ENCODE assay signal across 16 cellular contexts in genomic region chr6:10745116-10745515, GRCh38. TPM values are rescaled to one million over a fixed set of nuclear protein-coding genes. Genes with fewer than 3 reads are reported as not detected.
DNase-seq lines count a peak whose midpoint lies in the region; ATAC-seq and TF ChIP-seq lines count a peak whose summit lies in the region.
"Had no signal": no experiment of that assay in that cellular context is flagged by ENCODE, and none has a peak within 500 bp of the region (broad histone marks: within the 10 kb centered on the region; RNA-seq: fewer than 3 reads in every experiment).

No MANE protein-coding gene starts in this region.

- H3K4me1 Mint-ChIP-seq in GM23338: peaks cover 31% of the 10 kb centered on the region
- peaks cover 19% of the 10 kb centered on the region for H3K4me1 Mint-ChIP-seq in central memory CD8-positive, alpha-beta T cell
- H3K4me1 Mint-ChIP-seq in type B pancreatic cell (ENCODE audit: unreplicated experiment): peaks cover 24% of the 10 kb centered on the region

- H4K20me1 ChIP-seq in GM23338 (replicated peaks; ENCODE audit: insufficient read depth): peaks cover 8% of the 10 kb centered on the region; the same call in 1 of the 2 replicates

- H3K9me3 ChIP-seq in cardiac muscle cell (ENCODE audit: low read depth) (no peaks in the 10 kb centered on the region), right cardiac atrium (ENCODE audit: control insufficient read depth, low read length) (no peaks in the 10 kb centered on the region), left lung (no peaks in the 10 kb centered on the region)

- peak overlapping the region; percentile 41 for H3K27ac Mint-ChIP-seq in GM23338
- H3K27ac Mint-ChIP-seq in central memory CD8-positive, alpha-beta T cell (ENCODE audit: low read depth): peak overlapping the region; percentile 11
- H3K27ac Mint-ChIP-seq in type B pancreatic cell: no peak overlapping the region

- H3K9me3 Mint-ChIP-seq in GM23338 (no peaks in the 10 kb centered on the region), type B pancreatic cell (no peaks in the 10 kb centered on the region)
- no peaks in the 10 kb centered on the region for H3K9me3 Mint-ChIP-seq in central memory CD8-positive, alpha-beta T cell

- H3K4me3 ChIP-seq in cardiac muscle cell (no peak overlapping the region), right cardiac atrium (ENCODE audit: low read length) (no peak overlapping the region), GM23338 (no peak overlapping the region), left lung (no peak overlapping the region)
- H3K4me3 ChIP-seq: BLaER1 treated with 17β-estradiol and CSF1 and Interleukin-3, amounts not matched to agents 10 nM and 100 nM had no signal

- peaks cover 22% of the 10 kb centered on the region for H3K36me3 Mint-ChIP-seq in GM23338 (ENCODE audit: low read depth)
- peaks cover 11% of the 10 kb centered on the region for H3K36me3 Mint-ChIP-seq in central memory CD8-positive, alpha-beta T cell (ENCODE audit: insufficient read depth)
- H3K36me3 Mint-ChIP-seq in type B pancreatic cell: peaks cover 6% of the 10 kb centered on the region

- peaks cover 25% of the 10 kb centered on the region for H3K79me2 ChIP-seq in GM23338 (replicated peaks; ENCODE audit: insufficient read depth)

- no peaks in the 10 kb centered on the region for H3K36me3 ChIP-seq in cardiac muscle cell
- peaks cover 2% of the 10 kb centered on the region; the same call in 1 of the 2 replicates for H3K36me3 ChIP-seq in GM23338 (ENCODE audit: insufficient read depth)
- peaks cover 0 to 6% of the 10 kb centered on the region in 2 donors for H3K36me3 ChIP-seq in left lung

- intact Hi-C loops in right cardiac atrium (cut with DNase I) (loop anchor here in 1 of 4 donors (10.0 kb wide), 1 partner anchor 50 kb away; the partner anchor contains the start of genes C6orf52 and PAK1IP1), left lung (cut with DNase I) (no loop called here)

- ATAC-seq in right cardiac atrium: no peak
- no peak for ATAC-seq in GM23338
- ATAC-seq in central memory CD8-positive, alpha-beta T cell (replicated peaks; ENCODE audit: extremely low read depth, poor library complexity, severe bottlenecking): no peak
- ATAC-seq in left lung: no peak
- ATAC-seq in HG03520 (IDR thresholded peaks at IDR 0.05; ENCODE audit: unreplicated experiment): no peak
- ATAC-seq: PC-3 had no signal

- H2AFZ ChIP-seq in GM23338: no peak overlapping the region

- TF ChIP-seq CTCF in cardiac muscle cell (IDR thresholded peaks at IDR 0.05; ENCODE audit: low read depth, low read length) (no peak), GM23338 (conservative IDR thresholded peaks at IDR 0.05; ENCODE audit: low read depth in 2 of 2) (no peak), type B pancreatic cell (conservative IDR thresholded peaks at IDR 0.05) (no peak), left lung (IDR thresholded peaks at IDR 0.05) (no peak)

- peaks cover 26% of the 10 kb centered on the region for H3K4me1 ChIP-seq in cardiac muscle cell (ENCODE audit: low read depth)
- peaks cover 6% of the 10 kb centered on the region for H3K4me1 ChIP-seq in right cardiac atrium (ENCODE audit: control insufficient read depth, insufficient read depth, low read length)
- peaks cover 38% of the 10 kb centered on the region for H3K4me1 ChIP-seq in GM23338 (ENCODE audit: insufficient read depth)
- peaks cover 8 to 30% of the 10 kb centered on the region in 2 donors for H3K4me1 ChIP-seq in left lung

- H3K4me3 Mint-ChIP-seq in GM23338: no peak overlapping the region; the same call in 2 of the 3 replicates
- no peak overlapping the region for H3K4me3 Mint-ChIP-seq in central memory CD8-positive, alpha-beta T cell
- peak overlapping the region; percentile 9 for H3K4me3 Mint-ChIP-seq in type B pancreatic cell

- no peaks in the 10 kb centered on the region for H3K9me2 ChIP-seq in GM23338 (ENCODE audit: insufficient read depth)

- H3K4me2 ChIP-seq in GM23338: peak overlapping the region; percentile 60; the same call in 1 of the 2 replicates
- H3K4me2 ChIP-seq: BLaER1 treated with 17β-estradiol and CSF1 and Interleukin-3, amounts not matched to agents 10 nM and 100 nM had no signal

- H3F3A ChIP-seq in GM23338 (replicated peaks; ENCODE audit: low read depth): peaks cover 14% of the 10 kb centered on the region

- DNase-seq in cardiac muscle cell (ENCODE audit: low read depth in 1 of 2, low spot score in 1 of 2): no peak
- DNase-seq in right cardiac atrium: no peak
- DNase-seq in GM23338 (ENCODE audit: low spot score): peak; percentile 28
- DNase-seq in central memory CD8-positive, alpha-beta T cell (ENCODE audit: low spot score in 2 of 2): no peak
- DNase-seq in type B pancreatic cell (ENCODE audit: extremely low spot score, unreplicated experiment): no peak
- no peak for DNase-seq in left lung
- DNase-seq: DND-41, KG1, NCI-H1105 treated with DMSO at 0.1 percent for 48 hours, NCI-H1694, NCI-H2227 treated with DMSO at 0.1 percent for 48 hours, NCI-H510A treated with DMSO at 0.1 percent for 48 hours, PC-3 had no signal

- peak overlapping the region; percentile 4 for H3K27ac ChIP-seq in cardiac muscle cell
- H3K27ac ChIP-seq in right cardiac atrium (ENCODE audit: low read length): no peak overlapping the region
- peak overlapping the region; percentile 84; the same call in 1 of the 2 replicates for H3K27ac ChIP-seq in GM23338 (ENCODE audit: low read depth)
- no peak overlapping the region for H3K27ac ChIP-seq in left lung
- H3K27ac ChIP-seq: BLaER1 treated with 17β-estradiol and CSF1 and Interleukin-3, amounts not matched to agents 10 nM and 100 nM had no signal

- H3K27me3 Mint-ChIP-seq in GM23338 (ENCODE audit: insufficient read depth, low read depth, poor library complexity) (peaks cover 4% of the 10 kb centered on the region), type B pancreatic cell (no peaks in the 10 kb centered on the region)
- H3K27me3 Mint-ChIP-seq in central memory CD8-positive, alpha-beta T cell: no peaks in the 10 kb centered on the region

- no peaks in the 10 kb centered on the region for H3K27me3 ChIP-seq in cardiac muscle cell
- H3K27me3 ChIP-seq in right cardiac atrium (ENCODE audit: control insufficient read depth, insufficient read depth): no peaks in the 10 kb centered on the region
- H3K27me3 ChIP-seq in GM23338 (ENCODE audit: insufficient read depth): no peaks in the 10 kb centered on the region
- H3K27me3 ChIP-seq in left lung: no peaks in the 10 kb centered on the region
- H3K27me3 ChIP-seq: BLaER1 treated with 17β-estradiol and CSF1 and Interleukin-3, amounts not matched to agents 10 nM and 100 nM had no signal

- WGBS in right cardiac atrium: 83% methylated on average over 5 of the region's 5 CpGs

TF ChIP-seq in GM23338, 12 proteins besides CTCF, POLR2A, EP300 and RAD21:
- TF ChIP-seq POLR2AphosphoS5 (IDR thresholded peaks at IDR 0.05; ENCODE audit: low read depth) (no peak), JUNB (IDR thresholded peaks at IDR 0.05; ENCODE audit: unreplicated experiment) (no peak), ZNF114 (CRISPR knock-in tag; IDR thresholded peaks at IDR 0.05) (no peak), EZH2phosphoT487 (IDR thresholded peaks at IDR 0.05; ENCODE audit: unreplicated experiment) (no peak), NANOG (IDR thresholded peaks at IDR 0.05; ENCODE audit: borderline replicate concordance) (no peak), ETS1 (IDR thresholded peaks at IDR 0.05) (no peak)

RNA-seq across cellular contexts. Expression of gene TMEM14B, which starts 2.5 kb away (rescaled TPM):
- total RNA-seq in cardiac muscle cell: 77.0 and 143 TPM in 2 replicates
- 307 and 381 TPM in 2 replicates for polyA plus RNA-seq in cardiac muscle cell
- total RNA-seq in right cardiac atrium: 100 to 1,000 TPM in 2 of 4 donors, 10 to 100 TPM in 2; 92.6 to 113 (median 105) TPM
- 141 TPM for polyA plus RNA-seq in right cardiac atrium
- 104 and 111 TPM in 2 replicates for total RNA-seq in GM23338 (2014; rRNA removed; shearing (Covaris generic))
- polyA plus RNA-seq in GM23338 (2016; fragmentation: Nextera tagmentation; extraction: Ambion mirVana): 210 TPM in 2 replicates
- total RNA-seq in type B pancreatic cell (ENCODE audit: low replicate concordance): 68.1 and 75.6 TPM in 2 replicates
- total RNA-seq in left lung: 10 to 100 TPM; 71.1 to 74.8 TPM

RNA-seq across cellular contexts. Expression of gene TMEM14C, which starts 22.2 kb away (rescaled TPM):
- total RNA-seq in cardiac muscle cell (141 and 220 TPM in 2 replicates), right cardiac atrium (100 to 1,000 TPM; 102 to 119 (median 109) TPM), type B pancreatic cell (ENCODE audit: low replicate concordance) (87.5 and 103 TPM in 2 replicates), left lung (10 to 100 TPM; 81.8 to 99.5 TPM)
- polyA plus RNA-seq in cardiac muscle cell (407 and 441 TPM in 2 replicates), right cardiac atrium (174 TPM), GM23338 (2016; fragmentation: Nextera tagmentation; extraction: Ambion mirVana) (232 and 241 TPM in 2 replicates)
- 123 and 131 TPM in 2 replicates for total RNA-seq in GM23338 (2014; rRNA removed; shearing (Covaris generic))

RNA-seq across cellular contexts. Expression of gene PAK1IP1, which starts 50.3 kb away (rescaled TPM):
- total RNA-seq in cardiac muscle cell (6.2 and 10.4 TPM in 2 replicates), right cardiac atrium (10 to 100 TPM in 2 of 4 donors, 1 to 10 TPM in 2; 7.7 to 12.1 (median 10.0) TPM), type B pancreatic cell (ENCODE audit: low replicate concordance) (15.4 and 16.4 TPM in 2 replicates), left lung (10 to 100 TPM in 1 of 2 donors, 1 to 10 TPM in 1; 9.6 to 16.4 TPM)
- polyA plus RNA-seq in cardiac muscle cell (14.6 and 16.6 TPM in 2 replicates), right cardiac atrium (9.2 TPM), GM23338 (2016; fragmentation: Nextera tagmentation; extraction: Ambion mirVana) (82.1 and 93.2 TPM in 2 replicates)
- total RNA-seq in GM23338 (2014; rRNA removed; shearing (Covaris generic)): 45.5 and 47.4 TPM in 2 replicates

RNA-seq across cellular contexts. Expression of gene C6orf52, which starts 50.7 kb away (rescaled TPM):
- total RNA-seq in cardiac muscle cell: 2.1 and 10.9 TPM in 2 replicates
- polyA plus RNA-seq in cardiac muscle cell: 3.6 and 7.2 TPM in 2 replicates
- total RNA-seq in right cardiac atrium: under 1 TPM in 2 of 4 donors, not detected in 2; 0.63 to 0.71 TPM
- 0.29 TPM for polyA plus RNA-seq in right cardiac atrium
- total RNA-seq in GM23338 (2014; rRNA removed; shearing (Covaris generic)): 0.47 TPM in 1 of 2 replicates, not detected in the other
- polyA plus RNA-seq in GM23338 (2016; fragmentation: Nextera tagmentation; extraction: Ambion mirVana): 3.8 and 4.4 TPM in 2 replicates
- 3.5 and 3.7 TPM in 2 replicates for total RNA-seq in type B pancreatic cell (ENCODE audit: low replicate concordance)
- 1 to 10 TPM in 1 of 2 donors, under 1 TPM in 1; 0.58 to 1.0 TPM for total RNA-seq in left lung
- total RNA-seq: HT-29 had no signal

Comparison
In these comparisons a context has a peak if more than half of its experiments do, and no peak if none do; other contexts are left out.
1. H3K27ac ChIP-seq: peak in cardiac muscle cell (single experiment) and GM23338 (single experiment); none in right cardiac atrium (single experiment) and left lung (0 of 2).